Comparison of ENCODE assay signal across 1 cellular context in the genomic region with DNA sequence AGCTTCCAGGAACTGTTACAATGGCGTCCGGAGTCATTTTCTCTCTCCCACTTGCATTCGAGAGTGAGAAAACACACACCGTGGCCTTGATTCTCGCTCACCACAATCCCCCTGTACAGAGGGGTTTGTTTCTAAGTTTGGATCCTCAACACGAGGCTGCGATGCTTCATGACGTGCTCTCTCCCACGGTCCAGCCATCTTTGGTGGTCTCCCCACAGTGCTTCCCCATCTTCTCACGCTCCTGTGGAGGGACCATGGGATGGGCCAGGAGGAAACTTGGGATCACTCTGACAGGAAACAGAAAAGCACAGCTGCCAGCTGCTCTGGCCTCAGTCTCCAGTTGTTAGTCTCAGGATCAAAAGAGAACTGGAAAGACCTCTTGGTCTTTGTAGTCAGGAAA.
TF ChIP-seq lines count a peak whose summit lies in the region.

No MANE protein-coding gene starts in this region.

TF ChIP-seq in H1, 55 proteins besides CTCF, POLR2A, EP300 and RAD21:
- no peak for TF ChIP-seq BCL11A (IDR thresholded peaks at IDR 0.05; ENCODE audit: low read depth in 2 of 2, low read length in 2 of 2)
- TF ChIP-seq RXRA (IDR thresholded peaks at IDR 0.05; ENCODE audit: insufficient read depth, low read depth, low read length) = no peak
- TF ChIP-seq, protein P1, sequence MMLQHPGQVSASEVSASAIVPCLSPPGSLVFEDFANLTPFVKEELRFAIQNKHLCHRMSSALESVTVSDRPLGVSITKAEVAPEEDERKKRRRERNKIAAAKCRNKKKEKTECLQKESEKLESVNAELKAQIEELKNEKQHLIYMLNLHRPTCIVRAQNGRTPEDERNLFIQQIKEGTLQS (IDR thresholded peaks at IDR 0.05; ENCODE audit: insufficient read depth, low read depth, low read length) = no peak
- no peak for TF ChIP-seq CHD2 (IDR thresholded peaks at IDR 0.05; ENCODE audit: low read length)
- TF ChIP-seq, protein P2, sequence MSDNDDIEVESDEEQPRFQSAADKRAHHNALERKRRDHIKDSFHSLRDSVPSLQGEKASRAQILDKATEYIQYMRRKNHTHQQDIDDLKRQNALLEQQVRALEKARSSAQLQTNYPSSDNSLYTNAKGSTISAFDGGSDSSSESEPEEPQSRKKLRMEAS (IDR thresholded peaks at IDR 0.05) = no peak
- TF ChIP-seq KDM4A (IDR thresholded peaks at IDR 0.05; ENCODE audit: low read depth, low read length, severe bottlenecking) = no peak
